In genomic region chr1:109248797-109249629, GRCh38 we compare ENCODE assay signal across 8 cellular contexts. TPM values are rescaled to one million over a fixed set of nuclear protein-coding genes. Genes with fewer than 3 reads are reported as not detected.
DNase-seq lines count a peak whose midpoint lies in the region; ATAC-seq and TF ChIP-seq lines count a peak whose summit lies in the region.

Gene CELSR2 (plus strand): TSS chr1:109249539. CDS start chr1:109250080, 541 bp downstream.

- H3K4me1 Mint-ChIP-seq in activated CD4-positive, alpha-beta memory T cell treated with anti-CD3 and anti-CD28 coated beads for 36 hours (ENCODE audit: low read depth): peaks cover 5% of the 10 kb centered on the region
- H3K4me1 Mint-ChIP-seq in effector memory CD8-positive, alpha-beta T cell (ENCODE audit: low read depth in 2 of 2): peaks cover 7 to 27% of the 10 kb centered on the region in 2 donors
- H3K4me1 Mint-ChIP-seq in memory B cell: peaks cover 14% of the 10 kb centered on the region

- ATAC-seq in GM18511 (IDR thresholded peaks at IDR 0.05; ENCODE audit: unreplicated experiment) (peak; percentile 85), HG03045 (IDR thresholded peaks at IDR 0.05; ENCODE audit: unreplicated experiment) (peak; percentile 71), memory B cell (ENCODE audit: low read depth) (peak; percentile 87)
- ATAC-seq in effector memory CD8-positive, alpha-beta T cell (replicated peaks): peak; percentile 97

- CTCF ChIA-PET in A673 (lab: Charles Lee): interaction anchor here (2.0 kb wide), 1 partner anchor 10 kb away, joined by 7 read pairs; no protein-coding TSS in a partner anchor
- CTCF ChIA-PET in activated CD4-positive, alpha-beta memory T cell treated with anti-CD3 and anti-CD28 coated beads for 36 hours (lab: Charles Lee): interaction anchor here (0.6 to 2.5 kb wide), 10 partner anchors 10 to 283 kb away, joined by 3 to 13 read pairs (median 4); partner anchors contain the start of genes CYB561D1, SARS1 and SORT1

- no peaks in the 10 kb centered on the region for H3K9me3 ChIP-seq in A673 (ENCODE audit: low read depth, low read length, poor library complexity, severe bottlenecking)

- H3K4me1 ChIP-seq in A673 (ENCODE audit: insufficient read depth, low read length, poor library complexity, severe bottlenecking): peaks cover 19% of the 10 kb centered on the region

- H3K9me3 Mint-ChIP-seq in activated CD4-positive, alpha-beta memory T cell treated with anti-CD3 and anti-CD28 coated beads for 36 hours: no peaks in the 10 kb centered on the region
- H3K9me3 Mint-ChIP-seq in effector memory CD8-positive, alpha-beta T cell: no peaks in the 10 kb centered on the region
- no peaks in the 10 kb centered on the region for H3K9me3 Mint-ChIP-seq in memory B cell

- H3K27me3 Mint-ChIP-seq in activated CD4-positive, alpha-beta memory T cell treated with anti-CD3 and anti-CD28 coated beads for 36 hours: peaks cover 8% of the 10 kb centered on the region
- peaks cover 8 to 31% of the 10 kb centered on the region in 2 donors for H3K27me3 Mint-ChIP-seq in effector memory CD8-positive, alpha-beta T cell
- peaks cover 24% of the 10 kb centered on the region for H3K27me3 Mint-ChIP-seq in memory B cell

- TF ChIP-seq CTCF in A673 (conservative IDR thresholded peaks at IDR 0.05; ENCODE audit: low read depth, low read length): no peak

- POLR2A ChIA-PET in A673 (lab: Charles Lee; ENCODE audit: low non-redundant PET): no interaction called here
- POLR2A ChIA-PET in activated CD4-positive, alpha-beta memory T cell treated with anti-CD3 and anti-CD28 coated beads for 36 hours (lab: Charles Lee): no interaction called here

- no peaks in the 10 kb centered on the region for H3K36me3 Mint-ChIP-seq in activated CD4-positive, alpha-beta memory T cell treated with anti-CD3 and anti-CD28 coated beads for 36 hours
- no peaks in the 10 kb centered on the region for H3K36me3 Mint-ChIP-seq in effector memory CD8-positive, alpha-beta T cell (ENCODE audit: insufficient read depth)
- no peaks in the 10 kb centered on the region for H3K36me3 Mint-ChIP-seq in memory B cell

- H3K36me3 ChIP-seq in A673 (ENCODE audit: insufficient read depth, low read length, poor library complexity, severe bottlenecking): no peaks in the 10 kb centered on the region

- intact Hi-C loops in A673 (cut with micrococcal nuclease; ENCODE audit: unreplicated experiment): loop anchor here (1.0 kb wide), 1 partner anchor 9 kb away; no protein-coding TSS in a partner anchor
- intact Hi-C loops in activated CD4-positive, alpha-beta memory T cell treated with anti-CD3 and anti-CD28 coated beads for 36 hours (cut with micrococcal nuclease): loop anchor here (1.0 kb wide), 1 partner anchor 36 kb away; the partner anchor contains the start of gene SARS1

- peak within 1 kb of the TSS; percentile 59 for H3K4me3 Mint-ChIP-seq in activated CD4-positive, alpha-beta memory T cell treated with anti-CD3 and anti-CD28 coated beads for 36 hours
- H3K4me3 Mint-ChIP-seq in effector memory CD8-positive, alpha-beta T cell: peak within 1 kb of the TSS; percentile 77 to 80
- peak within 1 kb of the TSS; percentile 83 for H3K4me3 Mint-ChIP-seq in memory B cell

- BruUV-seq in A673 (replicated peaks; lab: Mats Ljungman, UMichigan): no TSS peak

- H3K27ac ChIP-seq in A673 (ENCODE audit: low read depth, low read length, poor library complexity, severe bottlenecking): peak within 1 kb of the TSS; percentile 40

- H3K4me3 ChIP-seq in A673 (ENCODE audit: low read depth, low read length, poor library complexity, severe bottlenecking): peak within 1 kb of the TSS; percentile 62

- no peaks in the 10 kb centered on the region for H3K27me3 ChIP-seq in A673 (replicated peaks; ENCODE audit: insufficient read depth, low read depth, low read length, poor library complexity)

- no peak within 1 kb of the TSS for H3K27ac Mint-ChIP-seq in activated CD4-positive, alpha-beta memory T cell treated with anti-CD3 and anti-CD28 coated beads for 36 hours
- H3K27ac Mint-ChIP-seq in effector memory CD8-positive, alpha-beta T cell: peak within 1 kb of the TSS in 1 of 2 donors; percentile 35
- no peak within 1 kb of the TSS for H3K27ac Mint-ChIP-seq in memory B cell

- DNase-seq in A673 (ENCODE audit: low spot score): peak; percentile 90
- DNase-seq in NCI-H510A (lab: John Stamatoyannopoulos, UW): peak; percentile 69
- peak; percentile 66 for DNase-seq in activated CD4-positive, alpha-beta memory T cell treated with anti-CD3 and anti-CD28 coated beads for 36 hours
- DNase-seq in effector memory CD8-positive, alpha-beta T cell: peak; percentile 42 to 54 (median 51)
- peak; percentile 34 to 53 for DNase-seq in memory B cell (ENCODE audit: low spot score in 2 of 2)
- peak; percentile 32 to 47 for DNase-seq in stimulated activated CD8-positive, alpha-beta memory T cell treated with anti-CD3 and anti-CD28 coated beads, Interleukin-15, amount 100 ng/mL, for 48 hours (ENCODE audit: low read depth in 2 of 2)

RNA-seq across cellular contexts. Expression of gene CELSR2, which starts in this region (rescaled TPM):
- total RNA-seq in A673 (2021): 30.2 and 32.6 TPM in 2 replicates
- 1 to 10 TPM; 1.0 to 1.3 TPM for total RNA-seq in activated CD4-positive, alpha-beta memory T cell treated with anti-CD3 and anti-CD28 coated beads for 36 hours

Comparison
In these comparisons a context has a peak if more than half of its experiments do, and no peak if none do; other contexts are left out.
1. Peak in every context shown above with its lines: DNase-seq, ATAC-seq, H3K4me3 ChIP-seq and H3K27ac ChIP-seq.
2. RNA of gene CELSR2 (total RNA-seq): 30.2 to 32.6 TPM in A673; 1.0 to 1.3 TPM in activated CD4-positive, alpha-beta memory T cell treated with anti-CD3 and anti-CD28 coated beads for 36 hours; every median in the first group is over 10 times any median in the second.
3. DNase-seq: peak in every context shown above with its lines; median percentile 90 in A673; 69 in NCI-H510A; 66 in activated CD4-positive, alpha-beta memory T cell treated with anti-CD3 and anti-CD28 coated beads for 36 hours; 51 in effector memory CD8-positive, alpha-beta T cell; 44 in memory B cell; 40 in stimulated activated CD8-positive, alpha-beta memory T cell treated with anti-CD3 and anti-CD28 coated beads, Interleukin-15, amount 100 ng/mL, for 48 hours.